In genomic region chr18:47253101-47253654, GRCh38 we compare ENCODE assay signal across 19 cellular contexts. TPM values are rescaled to one million over a fixed set of nuclear protein-coding genes. Genes with fewer than 3 reads are reported as not detected.
DNase-seq lines count a peak whose midpoint lies in the region; ATAC-seq and TF ChIP-seq lines count a peak whose summit lies in the region.
"Had no signal": no experiment of that assay in that cellular context is flagged by ENCODE, and none has a peak within 500 bp of the region (broad histone marks: within the 10 kb centered on the region; RNA-seq: fewer than 3 reads in every experiment).

No MANE protein-coding gene starts in this region.

- H3K27me3 Mint-ChIP-seq in H9 (ENCODE audit: low read depth) (peaks cover 99% of the 10 kb centered on the region), neural progenitor cell (ENCODE audit: insufficient read depth, low read depth) (peaks cover 87% of the 10 kb centered on the region)

- no peaks in the 10 kb centered on the region for H3K79me1 ChIP-seq in H9 (ENCODE audit: insufficient read depth, low read depth, low read length, poor library complexity, severe bottlenecking)

- H3T11ph ChIP-seq in H9 (ENCODE audit: low read length), result no peak overlapping the region

- H3K36me3 ChIP-seq in iPS-15b (ENCODE audit: control insufficient read depth, insufficient read depth, low read length) (no peaks in the 10 kb centered on the region), neural progenitor cell (no peaks in the 10 kb centered on the region)

- H4K20me1 ChIP-seq in H9 (ENCODE audit: control insufficient read depth, insufficient read depth, insufficient read length) (peaks cover 7% of the 10 kb centered on the region), neural progenitor cell (ENCODE audit: low read depth) (peaks cover 88% of the 10 kb centered on the region)

- no peak overlapping the region for H4K91ac ChIP-seq in H9 (ENCODE audit: insufficient read length, low read depth, low read length)

- H3K4me3 ChIP-seq in iPS-15b (ENCODE audit: low read depth, low read length) (peak overlapping the region; percentile 19), neural progenitor cell (no peak overlapping the region)

- no peak for TF ChIP-seq CTCF in H9 (conservative IDR thresholded peaks at IDR 0.05)
- no peak for TF ChIP-seq CTCF in neural progenitor cell (IDR thresholded peaks at IDR 0.05)

- H3K27me3 ChIP-seq in H9 (ENCODE audit: insufficient read depth, low read length), result peaks cover 91% of the 10 kb centered on the region
- peaks cover 100% of the 10 kb centered on the region for H3K27me3 ChIP-seq in iPS-15b (ENCODE audit: control insufficient read depth, insufficient read depth, low read length)
- H3K27me3 ChIP-seq in neural progenitor cell, result peaks cover 100% of the 10 kb centered on the region

- no peak overlapping the region for H3K27ac ChIP-seq in H9 (ENCODE audit: insufficient read length, low read depth, low read length)
- no peak overlapping the region for H3K27ac ChIP-seq in neural progenitor cell

- H3K4me3 Mint-ChIP-seq in H9 (peak overlapping the region in 1 of 2 experiments; percentile 68; a peak in 2 of 5 replicates), neural progenitor cell (no peak overlapping the region)

- H3K23ac ChIP-seq in H9 (ENCODE audit: insufficient read length, low read depth, low read length), result no peak overlapping the region

- H2AFZ ChIP-seq in H9 (ENCODE audit: low read length) (no peak overlapping the region), neural progenitor cell (replicated peaks) (no peak overlapping the region)

- H3K9ac ChIP-seq in H9 (ENCODE audit: extremely low read depth, insufficient read length, low read length), result no peak overlapping the region
- no peak overlapping the region for H3K9ac ChIP-seq in iPS-15b (ENCODE audit: low read depth, low read length)
- no peak overlapping the region for H3K9ac ChIP-seq in neural progenitor cell

- no peak overlapping the region for H2AK5ac ChIP-seq in H9 (ENCODE audit: insufficient read length, low read length)

- peak; percentile 39 for DNase-seq in H9
- DNase-seq in neural progenitor cell (ENCODE audit: low spot score), result peak; percentile 60
- no peak for DNase-seq in SHP77 treated with DMSO at 0.1 percent for 48 hours (lab: John Stamatoyannopoulos, UW)
- DNase-seq: C1 segment of cervical spinal cord; Calu3; CD4-positive, alpha-beta memory T cell; COR-L47; DMS53; DMS79 treated with DMSO at 0.1 percent for 48 hours; GF-D8; HCEC 1CT had no signal

- H3K4me1 ChIP-seq in H9 (ENCODE audit: insufficient read depth, low read length) (no peaks in the 10 kb centered on the region), iPS-15b (ENCODE audit: control insufficient read depth, insufficient read depth, low read length) (peaks cover 20% of the 10 kb centered on the region), neural progenitor cell (peaks cover 4% of the 10 kb centered on the region)

- H3K56ac ChIP-seq in H9 (ENCODE audit: insufficient read length, low read depth, low read length), result no peak overlapping the region

- no peak overlapping the region for H2BK20ac ChIP-seq in H9 (ENCODE audit: low read depth, low read length, poor library complexity, severe bottlenecking)

- peaks cover 25% of the 10 kb centered on the region for H3F3A ChIP-seq in neural progenitor cell (ENCODE audit: low read depth)

- peaks cover 0 to 3% (median 0%) of the 10 kb centered on the region in 3 experiments; a peak in 1 of 7 replicates for H3K36me3 Mint-ChIP-seq in H9 (ENCODE audit: insufficient read depth in 1 of 3, low read depth in 3 of 3)
- no peaks in the 10 kb centered on the region for H3K36me3 Mint-ChIP-seq in neural progenitor cell

- H2BK12ac ChIP-seq in H9 (ENCODE audit: insufficient read length, low read depth, low read length), result no peak overlapping the region

- H3K4ac ChIP-seq in H9 (ENCODE audit: low read depth, low read length), result no peak overlapping the region

- no peak overlapping the region for H4K5ac ChIP-seq in H9 (ENCODE audit: insufficient read length, low read depth, low read length)

- no peak overlapping the region for H3K14ac ChIP-seq in H9 (ENCODE audit: insufficient read depth, low read length)

- H3K4me2 ChIP-seq in H9 (ENCODE audit: insufficient read depth, insufficient read length, low read length), result peak overlapping the region; percentile 10
- no peak overlapping the region for H3K4me2 ChIP-seq in neural progenitor cell

- H2BK5ac ChIP-seq in H9 (ENCODE audit: insufficient read length, low read length), result no peak overlapping the region

- no peak overlapping the region for H4K8ac ChIP-seq in H9 (replicated peaks; ENCODE audit: insufficient read length, low read depth, low read length)

- peaks cover 5% of the 10 kb centered on the region for H3K23me2 ChIP-seq in H9 (ENCODE audit: insufficient read length, low read depth, low read length, poor library complexity, severe bottlenecking)

- H3K18ac ChIP-seq in H9 (ENCODE audit: insufficient read length, low read depth, low read length), result no peak overlapping the region

- no peak overlapping the region for H2BK15ac ChIP-seq in H9 (ENCODE audit: low read depth, low read length)

- no CpG with 5 or more reads among the region's 11 CpGs for WGBS in H9 (ENCODE audit: extremely low coverage, insufficient read length, low lambda C conversion rate)

- ATAC-seq in HG03108 (IDR thresholded peaks at IDR 0.05; ENCODE audit: unreplicated experiment) (no peak), GM18520 (IDR thresholded peaks at IDR 0.05; ENCODE audit: unreplicated experiment) (no peak)

- H3K4me1 Mint-ChIP-seq in H9 (peaks cover 45 to 75% of the 10 kb centered on the region in 2 experiments), neural progenitor cell (peaks cover 11% of the 10 kb centered on the region)
- H3K4me1 Mint-ChIP-seq: CD4-positive, alpha-beta memory T cell had no signal

- no peak overlapping the region for H3K27ac Mint-ChIP-seq in H9
- H3K27ac Mint-ChIP-seq in neural progenitor cell, result no peak overlapping the region
- H3K27ac Mint-ChIP-seq: CD4-positive, alpha-beta memory T cell had no signal

- H3K9me3 ChIP-seq in H9 (ENCODE audit: control insufficient read depth, low read depth, low read length), result no peaks in the 10 kb centered on the region
- no peaks in the 10 kb centered on the region for H3K9me3 ChIP-seq in iPS-15b (ENCODE audit: control insufficient read depth, insufficient read depth, low read length)
- no peaks in the 10 kb centered on the region for H3K9me3 ChIP-seq in neural progenitor cell (ENCODE audit: low read depth)

- no peaks in the 10 kb centered on the region for H3K79me2 ChIP-seq in H9 (ENCODE audit: insufficient read depth, low read length)
- no peaks in the 10 kb centered on the region for H3K79me2 ChIP-seq in neural progenitor cell (ENCODE audit: low read depth)

- peaks cover 9 to 17% of the 10 kb centered on the region in 2 experiments for H3K9me3 Mint-ChIP-seq in H9
- peaks cover 8% of the 10 kb centered on the region for H3K9me3 Mint-ChIP-seq in neural progenitor cell

- no peak overlapping the region for H2BK120ac ChIP-seq in H9 (ENCODE audit: low read depth, low read length, poor library complexity, severe bottlenecking)

RNA-seq across cellular contexts. Expression of gene SKOR2, which starts 1.7 kb away (rescaled TPM):
- total RNA-seq in H9 (2021) (0.18 and 0.24 TPM in 2 replicates), neural progenitor cell (ENCODE audit: low replicate concordance) (not detected in 2 replicates)
- total RNA-seq: A172; A673; Calu3; CD4-positive, alpha-beta memory T cell; Daoy; G401; H4 had no signal
